Comparison of ENCODE assay signal across 14 cellular contexts in genomic region chr17:3739422-3740124, GRCh38. TPM values are rescaled to one million over a fixed set of nuclear protein-coding genes. Genes with fewer than 3 reads are reported as not detected.
A peak's percentile ranks its signal among the peaks of the same experiment; 100 is the strongest.
DNase-seq lines count a peak whose midpoint lies in the region; ATAC-seq and TF ChIP-seq lines count a peak whose summit lies in the region.
"Had no signal": no experiment of that assay in that cellular context is flagged by ENCODE, and none has a peak within 500 bp of the region (broad histone marks: within the 10 kb centered on the region; RNA-seq: fewer than 3 reads in every experiment).

No MANE protein-coding gene starts in this region.

- H3K27ac ChIP-seq in SK-N-MC (no peak overlapping the region), esophagus squamous epithelium (peak overlapping the region in 3 of 4 donors; percentile 66 to 82 (median 72)), temporal lobe (ENCODE audit: low read depth, low read length) (peak overlapping the region; percentile 79), gastrocnemius medialis (no peak overlapping the region)
- H3K27ac ChIP-seq: heart left ventricle had no signal

- H3K4me3 Mint-ChIP-seq in activated naive CD8-positive, alpha-beta T cell, result no peak overlapping the region
- no peak overlapping the region for H3K4me3 Mint-ChIP-seq in activated naive CD8-positive, alpha-beta T cell treated with anti-CD3 and anti-CD28 coated beads, Interleukin-2, amount 50 U/mL, for 24 hours

- H3K4me3 ChIP-seq in SK-N-MC, result no peak overlapping the region
- no peak overlapping the region for H3K4me3 ChIP-seq in esophagus squamous epithelium
- no peak overlapping the region for H3K4me3 ChIP-seq in gastrocnemius medialis
- H3K4me3 ChIP-seq: body of pancreas, heart left ventricle had no signal

- ATAC-seq in activated naive CD8-positive, alpha-beta T cell treated with anti-CD3 and anti-CD28 coated beads, Interleukin-2, amount 50 U/mL, for 24 hours, result no peak
- no peak for ATAC-seq in activated naive CD4-positive, alpha-beta T cell treated with anti-CD3 and anti-CD28 coated beads, Interleukin-2, amount 50 U/mL, for 72 hours
- no peak for ATAC-seq in gastrocnemius medialis

- H3K27ac Mint-ChIP-seq in activated naive CD8-positive, alpha-beta T cell, result peak overlapping the region; percentile 81
- H3K27ac Mint-ChIP-seq in activated naive CD8-positive, alpha-beta T cell treated with anti-CD3 and anti-CD28 coated beads, Interleukin-2, amount 50 U/mL, for 24 hours, result no peak overlapping the region
- peak overlapping the region in 1 of 2 donors; percentile 73 for H3K27ac Mint-ChIP-seq in activated naive CD4-positive, alpha-beta T cell treated with anti-CD3 and anti-CD28 coated beads, Interleukin-2, amount 50 U/mL, for 72 hours

- no peaks in the 10 kb centered on the region for H3K27me3 ChIP-seq in esophagus squamous epithelium
- no peaks in the 10 kb centered on the region for H3K27me3 ChIP-seq in gastrocnemius medialis
- H3K27me3 ChIP-seq: body of pancreas had no signal

- H3K36me3 ChIP-seq in SK-N-MC (ENCODE audit: insufficient read depth, low read length) (no peaks in the 10 kb centered on the region), esophagus squamous epithelium (no peaks in the 10 kb centered on the region), gastrocnemius medialis (no peaks in the 10 kb centered on the region)
- H3K36me3 ChIP-seq: heart left ventricle had no signal

- H3K9me3 ChIP-seq in SK-N-MC (ENCODE audit: low read depth, low read length) (no peaks in the 10 kb centered on the region), esophagus squamous epithelium (no peaks in the 10 kb centered on the region), gastrocnemius medialis (no peaks in the 10 kb centered on the region)
- H3K9me3 ChIP-seq: body of pancreas, heart left ventricle had no signal

- H3K4me1 ChIP-seq in esophagus squamous epithelium (peaks cover 5 to 27% (median 14%) of the 10 kb centered on the region in 3 donors), gastrocnemius medialis (peaks cover 4 to 11% of the 10 kb centered on the region in 2 donors)

- H3K9me3 Mint-ChIP-seq in activated naive CD8-positive, alpha-beta T cell (ENCODE audit: low read depth), result no peaks in the 10 kb centered on the region
- H3K9me3 Mint-ChIP-seq in activated naive CD8-positive, alpha-beta T cell treated with anti-CD3 and anti-CD28 coated beads, Interleukin-2, amount 50 U/mL, for 24 hours, result no peaks in the 10 kb centered on the region
- H3K9me3 Mint-ChIP-seq in activated naive CD4-positive, alpha-beta T cell treated with anti-CD3 and anti-CD28 coated beads, Interleukin-2, amount 50 U/mL, for 72 hours, result no peaks in the 10 kb centered on the region
- H3K9me3 Mint-ChIP-seq: nephron had no signal

- H3K27me3 Mint-ChIP-seq in activated naive CD8-positive, alpha-beta T cell, result no peaks in the 10 kb centered on the region
- peaks cover 4% of the 10 kb centered on the region for H3K27me3 Mint-ChIP-seq in activated naive CD8-positive, alpha-beta T cell treated with anti-CD3 and anti-CD28 coated beads, Interleukin-2, amount 50 U/mL, for 24 hours

- no peaks in the 10 kb centered on the region for H3K36me3 Mint-ChIP-seq in activated naive CD8-positive, alpha-beta T cell
- H3K36me3 Mint-ChIP-seq in activated naive CD8-positive, alpha-beta T cell treated with anti-CD3 and anti-CD28 coated beads, Interleukin-2, amount 50 U/mL, for 24 hours (ENCODE audit: low read depth), result no peaks in the 10 kb centered on the region
- no peaks in the 10 kb centered on the region for H3K36me3 Mint-ChIP-seq in activated naive CD4-positive, alpha-beta T cell treated with anti-CD3 and anti-CD28 coated beads, Interleukin-2, amount 50 U/mL, for 72 hours

- peak overlapping the region; percentile 20 for H3K9ac ChIP-seq in SK-N-MC (ENCODE audit: insufficient read length)

- TF ChIP-seq POLR2A in esophagus squamous epithelium (IDR thresholded peaks at IDR 0.05), result no peak
- no peak for TF ChIP-seq POLR2A in gastrocnemius medialis (IDR thresholded peaks at IDR 0.05)

- TF ChIP-seq CTCF in esophagus squamous epithelium (IDR thresholded peaks at IDR 0.05) (no peak), gastrocnemius medialis (IDR thresholded peaks at IDR 0.05 in 4 of 5, conservative IDR thresholded peaks at IDR 0.05 in 1 of 5) (no peak)

- no peak for DNase-seq in activated naive CD8-positive, alpha-beta T cell treated with anti-CD3 and anti-CD28 coated beads, Interleukin-2, amount 50 U/mL, for 24 hours
- DNase-seq in SK-N-MC (ENCODE audit: low read depth, low spot score) (no peak), esophagus squamous epithelium (lab: John Stamatoyannopoulos, UW) (no peak), gastrocnemius medialis (no peak), NCI-H1436 (lab: John Stamatoyannopoulos, UW) (no peak)
- no peak for DNase-seq in activated naive CD4-positive, alpha-beta T cell treated with anti-CD3 and anti-CD28 coated beads, Interleukin-2, amount 50 U/mL, for 72 hours (ENCODE audit: low spot score in 2 of 2)
- DNase-seq: activated naive CD4-positive, alpha-beta T cell treated with Interleukin-2 at 50 U/mL for 16 hours; heart left ventricle; NCI-H1930; retina had no signal

- intact Hi-C loops in esophagus squamous epithelium (cut with DNase I) (loop anchor here (10.0 kb wide), 1 partner anchor 85 kb away; no protein-coding TSS in a partner anchor), gastrocnemius medialis (cut with DNase I; ENCODE audit: low total_unique reads) (loop anchor here (5.0 to 10.0 kb wide), 2 partner anchors 153 to 335 kb away; partner anchors contain the start of gene CAMKK1)

- WGBS in esophagus squamous epithelium, 2 donors, result 77 to 79% methylated on average over 13 to 14 of the region's 16 CpGs

- in situ Hi-C loops in gastrocnemius medialis (cut with MboI; ENCODE audit: low sequenced_read_pairs in 4 of 4), result loop anchor here (5.0 to 10.0 kb wide), 4 partner anchors 75 to 105 kb away; partner anchors contain the start of gene NCBP3 (in 2 of the 4)

- peaks cover 40% of the 10 kb centered on the region for H3K4me1 Mint-ChIP-seq in activated naive CD8-positive, alpha-beta T cell (ENCODE audit: low read depth)
- peaks cover 43% of the 10 kb centered on the region for H3K4me1 Mint-ChIP-seq in activated naive CD8-positive, alpha-beta T cell treated with anti-CD3 and anti-CD28 coated beads, Interleukin-2, amount 50 U/mL, for 24 hours

RNA-seq across cellular contexts. Expression of gene HASPIN, which starts 15.9 kb away (rescaled TPM):
- total RNA-seq in esophagus squamous epithelium, result 1 to 10 TPM; 1.4 to 5.4 (median 3.0) TPM
- total RNA-seq in temporal lobe, result 0.25 TPM
- total RNA-seq in activated naive CD4-positive, alpha-beta T cell treated with anti-CD3 and anti-CD28 coated beads, Interleukin-2, amount 50 U/mL, for 72 hours, result 10 to 100 TPM; 24.0 to 26.6 TPM
- 1 to 10 TPM in 1 of 4 donors, under 1 TPM in 3; 0.20 to 1.3 (median 0.24) TPM for total RNA-seq in gastrocnemius medialis
- total RNA-seq: body of pancreas had no signal

RNA-seq across cellular contexts. Expression of gene P2RX5, which starts 43.6 kb away (rescaled TPM):
- 1 to 10 TPM in 1 of 4 donors, under 1 TPM in 2, not detected in 1; 0.38 to 1.1 (median 0.97) TPM for total RNA-seq in esophagus squamous epithelium
- total RNA-seq in temporal lobe, result 7.9 TPM
- 100 to 1,000 TPM in 1 of 2 donors, 10 to 100 TPM in 1; 82.9 to 120 TPM for total RNA-seq in activated naive CD4-positive, alpha-beta T cell treated with anti-CD3 and anti-CD28 coated beads, Interleukin-2, amount 50 U/mL, for 72 hours
- total RNA-seq in gastrocnemius medialis, result 10 to 100 TPM; 12.3 to 52.9 (median 30.2) TPM

Comparison
In these comparisons a context has a peak if more than half of its experiments do, and no peak if none do; other contexts are left out.
1. H3K27ac ChIP-seq: peak in esophagus squamous epithelium (3 of 4) and temporal lobe (single experiment); none in SK-N-MC (single experiment) and gastrocnemius medialis (0 of 4).